In the genomic region with DNA sequence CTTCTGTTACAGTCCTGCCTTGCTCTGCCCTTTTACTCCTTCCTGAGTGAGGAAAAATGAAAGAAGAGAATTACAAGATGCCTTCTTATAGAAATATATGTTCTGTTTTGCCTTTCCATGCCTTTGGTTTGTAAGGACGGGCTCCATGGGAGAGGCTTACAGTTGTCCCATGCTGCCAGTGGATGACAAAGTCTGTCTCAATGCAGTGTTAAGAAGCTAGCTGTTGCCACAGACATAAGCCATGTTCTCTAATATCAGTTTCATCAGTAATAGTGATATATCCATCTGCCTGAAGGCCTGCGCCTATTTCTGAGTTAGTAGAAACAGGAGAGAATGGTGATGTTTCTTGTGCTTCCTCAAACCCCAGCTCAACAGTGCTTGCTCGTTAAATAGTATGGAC, we compare ENCODE assay signal across 28 cellular contexts.
"Had no signal": no experiment of that assay in that cellular context is flagged by ENCODE, and none has a peak within 500 bp of the region (broad histone marks: within the 10 kb centered on the region; RNA-seq: fewer than 3 reads in every experiment).

No MANE protein-coding gene starts in this region.

- H3K4me1 Mint-ChIP-seq: mesothelial cell of epicardium, naive B cell had no signal

- ATAC-seq: effector memory CD8-positive, alpha-beta T cell; esophagus mucosa; gastrocnemius medialis; heart right ventricle; left cardiac atrium; left lung; left ventricle myocardium superior; lower lobe of right lung; mucosa of descending colon had no signal

- H3K9me3 Mint-ChIP-seq: effector memory CD8-positive, alpha-beta T cell had no signal

- H3K27ac ChIP-seq: colonic mucosa, epithelial cell of prostate, esophagus squamous epithelium, gastrocnemius medialis, heart right ventricle, left lung, lower lobe of right lung had no signal

- H3K4me1 ChIP-seq: colonic mucosa, esophagus squamous epithelium, gastrocnemius medialis, left lung, lower lobe of right lung had no signal

- H3K9me3 ChIP-seq: colonic mucosa, esophagus squamous epithelium, gastrocnemius medialis, heart right ventricle, lower lobe of right lung, mucosa of descending colon had no signal

- H3K36me3 ChIP-seq: colonic mucosa had no signal

- H3K27me3 ChIP-seq: colonic mucosa, esophagus squamous epithelium, gastrocnemius medialis, heart right ventricle, left lung had no signal

- H3K4me3 ChIP-seq: colonic mucosa, esophagus squamous epithelium, gastrocnemius medialis, heart right ventricle, left lung, lower lobe of right lung, mucosa of descending colon had no signal

- DNase-seq: colonic mucosa; cortex of kidney; effector CD8-positive, alpha-beta T cell; effector memory CD8-positive, alpha-beta T cell; endodermal cell; erythroblast; esophagus squamous epithelium; foreskin fibroblast; foreskin melanocyte; gastrocnemius medialis; glutamatergic neuron; head of caudate nucleus; heart right ventricle; hippocampal formation; left cardiac atrium; left lung; left ventricle myocardium superior; lower lobe of right lung; mesenchymal stem cell; mucosa of descending colon; naive B cell had no signal

- H3K27me3 Mint-ChIP-seq: dendritic cell treated with granulocyte-macrophage colony-stimulating factor and Interleukin-4, amounts not matched to agents 40 ng/mL and 50 ng/mL, for 4 days; naive B cell had no signal

- FAIRE-seq: endometrium, islet of Langerhans, keratinocyte had no signal

- H3K27ac Mint-ChIP-seq: dendritic cell treated with granulocyte-macrophage colony-stimulating factor and Interleukin-4, amounts not matched to agents 40 ng/mL and 50 ng/mL, for 4 days; endodermal cell; mesothelial cell of epicardium had no signal

- H3K4me3 Mint-ChIP-seq: dendritic cell treated with granulocyte-macrophage colony-stimulating factor and Interleukin-4, amounts not matched to agents 40 ng/mL and 50 ng/mL, for 4 days; effector memory CD8-positive, alpha-beta T cell; endodermal cell; mesothelial cell of epicardium; naive B cell had no signal
